Comparison of ENCODE assay signal across 8 cellular contexts in genomic region chr1:226110249-226111108, GRCh38. TPM values are rescaled to one million over a fixed set of nuclear protein-coding genes. Genes with fewer than 3 reads are reported as not detected.
DNase-seq lines count a peak whose midpoint lies in the region; ATAC-seq and TF ChIP-seq lines count a peak whose summit lies in the region.

No MANE protein-coding gene starts in this region.

- CTCF ChIA-PET in OCI-LY7 (lab: Charles Lee; ENCODE audit: unreplicated experiment): interaction anchor here (1.0 to 1.8 kb wide), 4 partner anchors 15 to 46 kb away, joined by 3 to 9 read pairs (median 7); no protein-coding TSS in a partner anchor

- no peaks in the 10 kb centered on the region for H3K9me3 ChIP-seq in OCI-LY7 (ENCODE audit: low read length)
- H3K9me3 ChIP-seq in subcutaneous abdominal adipose tissue (ENCODE audit: control insufficient read depth in 5 of 5, low read length in 5 of 5): no peaks in the 10 kb centered on the region

- H2AFZ ChIP-seq in OCI-LY7 (ENCODE audit: low read length): peak overlapping the region; percentile 57

- H3K9ac ChIP-seq in subcutaneous abdominal adipose tissue (ENCODE audit: low read length in 5 of 5): peak overlapping the region in 4 of 5 donors; percentile 69 to 82 (median 74)

- no peaks in the 10 kb centered on the region for H4K20me1 ChIP-seq in OCI-LY7 (ENCODE audit: insufficient read depth, low read length)

- H3K4me1 ChIP-seq in OCI-LY7 (ENCODE audit: insufficient read depth, low read length, poor library complexity, severe bottlenecking): peaks cover 41% of the 10 kb centered on the region
- H3K4me1 ChIP-seq in subcutaneous abdominal adipose tissue (ENCODE audit: control insufficient read depth in 5 of 5, insufficient read depth in 5 of 5, low read length in 5 of 5): peaks cover 5 to 25% (median 24%) of the 10 kb centered on the region in 5 donors

- ATAC-seq in GM19023 (IDR thresholded peaks at IDR 0.05; ENCODE audit: unreplicated experiment) (peak; percentile 76), HG03139 (IDR thresholded peaks at IDR 0.05; ENCODE audit: unreplicated experiment) (peak; percentile 66)
- ATAC-seq in activated T-helper 17 cell treated with anti-CD3 and anti-CD28 coated beads, Interleukin-2, amount 50 U/mL, for 72 hours (replicated peaks): peak; percentile 85

- BruUV-seq in OCI-LY7 (replicated peaks; lab: Mats Ljungman, UMichigan): no TSS peak

- POLR2A ChIA-PET in OCI-LY7 (lab: Charles Lee): interaction anchor here (0.6 to 3.2 kb wide), 19 partner anchors 9 to 111 kb away, joined by 3 to 14 read pairs (median 5); partner anchors contain the start of genes H3-3A and SDE2

- H3K27me3 Mint-ChIP-seq in activated T-helper 17 cell treated with anti-CD3 and anti-CD28 coated beads, Interleukin-2, amount 50 U/mL, for 72 hours: no peaks in the 10 kb centered on the region
- H3K27me3 Mint-ChIP-seq in nephron (ENCODE audit: low read depth): no peaks in the 10 kb centered on the region

- peak overlapping the region; percentile 74 for H3K4me2 ChIP-seq in OCI-LY7 (ENCODE audit: low read length)

- peak overlapping the region; percentile 89 for H3K27ac ChIP-seq in C4-2B
- H3K27ac ChIP-seq in OCI-LY7 (ENCODE audit: low read depth, low read length, poor library complexity, severe bottlenecking): peak overlapping the region; percentile 80
- peak overlapping the region; percentile 90 for H3K27ac ChIP-seq in subcutaneous abdominal adipose tissue (ENCODE audit: low read depth, low read length)

- peak overlapping the region; percentile 93 for H3K4me3 Mint-ChIP-seq in activated T-helper 17 cell treated with anti-CD3 and anti-CD28 coated beads, Interleukin-2, amount 50 U/mL, for 72 hours
- H3K4me3 Mint-ChIP-seq in nephron: peak overlapping the region; percentile 79 to 97 (median 84)

- peak overlapping the region; percentile 73 for H3K4me3 ChIP-seq in OCI-LY7 (ENCODE audit: low read depth, low read length, poor library complexity, severe bottlenecking)
- peak overlapping the region; percentile 69 to 79 (median 75) for H3K4me3 ChIP-seq in subcutaneous abdominal adipose tissue (ENCODE audit: low read depth in 1 of 5, low read length in 5 of 5)

- H3K4me1 Mint-ChIP-seq in activated T-helper 17 cell treated with anti-CD3 and anti-CD28 coated beads, Interleukin-2, amount 50 U/mL, for 72 hours: peaks cover 10% of the 10 kb centered on the region
- H3K4me1 Mint-ChIP-seq in nephron: peaks cover 41% of the 10 kb centered on the region

- DNase-seq in OCI-LY7 (ENCODE audit: low spot score): peak; percentile 88
- DNase-seq in fibroblast of peridontal ligament (ENCODE audit: extremely low read depth): peak; percentile 53

- H3K79me2 ChIP-seq in OCI-LY7 (ENCODE audit: insufficient read depth, low read depth, low read length): no peaks in the 10 kb centered on the region

- H3K36me3 ChIP-seq in OCI-LY7 (ENCODE audit: insufficient read depth, low read length): no peaks in the 10 kb centered on the region
- H3K36me3 ChIP-seq in subcutaneous abdominal adipose tissue (ENCODE audit: control insufficient read depth in 5 of 5, insufficient read depth in 5 of 5, low read length in 5 of 5): no peaks in the 10 kb centered on the region

- H3K9me2 ChIP-seq in OCI-LY7 (ENCODE audit: insufficient read depth, low read length): no peaks in the 10 kb centered on the region

- H3K36me3 Mint-ChIP-seq in activated T-helper 17 cell treated with anti-CD3 and anti-CD28 coated beads, Interleukin-2, amount 50 U/mL, for 72 hours (ENCODE audit: low read depth): no peaks in the 10 kb centered on the region
- no peaks in the 10 kb centered on the region for H3K36me3 Mint-ChIP-seq in nephron (ENCODE audit: low read depth)

- H3K27ac Mint-ChIP-seq in activated T-helper 17 cell treated with anti-CD3 and anti-CD28 coated beads, Interleukin-2, amount 50 U/mL, for 72 hours: peak overlapping the region; percentile 94
- H3K27ac Mint-ChIP-seq in nephron: peak overlapping the region; percentile 86 to 92 (median 90)

- H3K9me3 Mint-ChIP-seq in activated T-helper 17 cell treated with anti-CD3 and anti-CD28 coated beads, Interleukin-2, amount 50 U/mL, for 72 hours: no peaks in the 10 kb centered on the region
- no peaks in the 10 kb centered on the region for H3K9me3 Mint-ChIP-seq in nephron

- no peaks in the 10 kb centered on the region for H3K27me3 ChIP-seq in subcutaneous abdominal adipose tissue (ENCODE audit: control insufficient read depth in 5 of 5, insufficient read depth in 4 of 5, low read length in 5 of 5)

- intact Hi-C loops in OCI-LY7 (cut with micrococcal nuclease; ENCODE audit: unreplicated experiment): loop anchor here (1.0 kb wide), 4 partner anchors 11 to 111 kb away; partner anchors contain the start of gene SDE2

- TF ChIP-seq CTCF in C4-2B (conservative IDR thresholded peaks at IDR 0.05) (no peak), OCI-LY7 (conservative IDR thresholded peaks at IDR 0.05; ENCODE audit: low read length) (0 out of 2 replicates have a peak, but pooled peaks have one; percentile 14), nephron (IDR thresholded peaks at IDR 0.05; ENCODE audit: unreplicated experiment in 3 of 3) (no peak)

RNA-seq across cellular contexts. Expression of gene H3-3A, which starts 48.0 kb away (rescaled TPM):
- total RNA-seq in OCI-LY7 (2014; rRNA removed; shearing (Covaris generic)): 365 and 416 TPM in 2 replicates
- 661 and 742 TPM in 2 replicates for total RNA-seq in OCI-LY7 (2022)
- total RNA-seq in activated T-helper 17 cell treated with anti-CD3 and anti-CD28 coated beads, Interleukin-2, amount 50 U/mL, for 72 hours: 100 to 1,000 TPM; 222 to 316 TPM

Comparison
In these comparisons a context has a peak if more than half of its experiments do, and no peak if none do; other contexts are left out.
1. Peak in every context shown above with its lines: DNase-seq, ATAC-seq, H3K4me3 ChIP-seq and H3K27ac ChIP-seq.